Comparison of ENCODE assay signal across 16 cellular contexts in the genomic region with DNA sequence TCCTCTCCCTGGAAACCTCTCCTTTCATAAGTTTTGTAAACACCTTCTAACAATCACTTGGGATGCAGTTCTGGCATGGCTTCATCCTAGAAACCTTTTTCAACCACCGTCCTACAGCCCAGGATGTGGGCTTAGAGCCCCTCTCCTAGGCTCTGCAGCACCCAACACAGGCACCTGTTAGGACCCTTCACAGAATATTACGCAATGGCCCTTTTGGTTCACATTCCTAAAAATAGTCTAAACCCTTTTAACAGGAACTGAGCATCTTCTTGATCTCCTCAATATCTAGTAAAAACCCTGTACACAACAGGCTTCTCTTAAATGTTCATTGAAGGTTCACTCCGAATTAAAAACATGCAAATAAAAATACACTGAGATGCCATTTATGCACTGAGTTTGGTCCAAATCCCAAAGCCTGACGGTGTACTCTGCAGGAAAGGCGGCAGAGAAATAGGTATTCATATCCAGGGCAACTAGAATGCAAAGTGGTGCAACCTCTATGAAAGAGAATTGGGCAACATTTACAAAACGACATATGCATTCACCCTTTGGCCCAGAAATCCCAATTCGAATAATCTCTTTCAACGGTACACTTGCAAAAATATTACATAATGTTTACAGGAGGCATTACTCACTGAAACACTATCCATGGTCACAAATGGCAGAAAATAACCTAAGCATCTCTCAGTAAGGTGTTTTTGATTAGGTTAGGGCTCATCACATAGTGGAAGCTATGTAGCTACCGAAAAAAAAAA.
"Had no signal": no experiment of that assay in that cellular context is flagged by ENCODE, and none has a peak within 500 bp of the region (broad histone marks: within the 10 kb centered on the region; RNA-seq: fewer than 3 reads in every experiment).

No MANE protein-coding gene starts in this region.

- H3K4me3 ChIP-seq: pancreas had no signal

- H3K27ac ChIP-seq: brain microvascular endothelial cell, foreskin keratinocyte, pancreas had no signal

- H3K36me3 Mint-ChIP-seq: naive B cell; stimulated activated memory B cell treated with anti-CD40 and anti-IgM and Interleukin-4, amounts not matched to agents 10 μg/mL and 1 μg/mL and 100 μg/mL, for 72 hours had no signal

- H3K4me1 ChIP-seq: foreskin keratinocyte had no signal

- H3K27me3 Mint-ChIP-seq: naive B cell; stimulated activated memory B cell treated with anti-CD40 and anti-IgM and Interleukin-4, amounts not matched to agents 10 μg/mL and 1 μg/mL and 100 μg/mL, for 72 hours had no signal

- FAIRE-seq: pancreas had no signal

- ATAC-seq: activated CD4-positive, CD25-positive, alpha-beta regulatory T cell treated with anti-CD3 and anti-CD28 coated beads, Interleukin-2, amount 50 U/mL, for 24 hours; foreskin keratinocyte; left cardiac atrium; stimulated activated memory B cell treated with anti-CD40 and anti-IgM and Interleukin-4, amounts not matched to agents 10 μg/mL and 1 μg/mL and 100 μg/mL, for 72 hours had no signal

- H3K27me3 ChIP-seq: brain microvascular endothelial cell, foreskin keratinocyte, pancreas had no signal

- DNase-seq: activated CD4-positive, alpha-beta T cell treated with anti-CD3 and anti-CD28 coated beads, Interleukin-2, amount 50 U/mL, for 1 hour; activated CD8-positive, alpha-beta memory T cell treated with anti-CD3 and anti-CD28 coated beads for 24 hours; activated naive CD4-positive, alpha-beta T cell treated with Interleukin-2 at 50 U/mL for 16 hours; anterior cingulate cortex; brain microvascular endothelial cell; dermis blood vessel endothelial cell; erythroblast; foreskin keratinocyte; left cardiac atrium; naive B cell; pancreas; stimulated activated CD4-positive, alpha-beta T cell treated with anti-CD3 and anti-CD28 coated beads, Interleukin-2, amount 100 ng/mL, for 48 hours; T-helper 9 cell had no signal

- H3K4me3 Mint-ChIP-seq: activated T-helper 1 cell treated with anti-CD3 and anti-CD28 coated beads, Interleukin-12 subunit alpha, Interleukin-12 subunit beta, Interleukin-2, Interleukin-4 antibody, amounts not matched to agents 30 ng/mL and 10 ng/mL and 1 ng/mL, durations not matched to agents 14 hours and 24 hours and 36 hours; naive B cell; stimulated activated memory B cell treated with anti-CD40 and anti-IgM and Interleukin-4, amounts not matched to agents 10 μg/mL and 1 μg/mL and 100 μg/mL, for 72 hours had no signal

- H3K27ac Mint-ChIP-seq: activated T-helper 1 cell treated with anti-CD3 and anti-CD28 coated beads, Interleukin-12 subunit alpha, Interleukin-12 subunit beta, Interleukin-2, Interleukin-4 antibody, amounts not matched to agents 30 ng/mL and 10 ng/mL and 1 ng/mL, durations not matched to agents 14 hours and 24 hours and 36 hours; stimulated activated memory B cell treated with anti-CD40 and anti-IgM and Interleukin-4, amounts not matched to agents 10 μg/mL and 1 μg/mL and 100 μg/mL, for 72 hours had no signal

- H3K9me3 ChIP-seq: pancreas had no signal

- H3K4me1 Mint-ChIP-seq: naive B cell; stimulated activated memory B cell treated with anti-CD40 and anti-IgM and Interleukin-4, amounts not matched to agents 10 μg/mL and 1 μg/mL and 100 μg/mL, for 72 hours had no signal

- H3K36me3 ChIP-seq: brain microvascular endothelial cell, pancreas had no signal
